Comparison of ENCODE assay signal across 8 cellular contexts in genomic region chr19:3818479-3818878, GRCh38. TPM values are rescaled to one million over a fixed set of nuclear protein-coding genes. Genes with fewer than 3 reads are reported as not detected.
DNase-seq lines count a peak whose midpoint lies in the region; ATAC-seq and TF ChIP-seq lines count a peak whose summit lies in the region.

No MANE protein-coding gene starts in this region.

- no peak overlapping the region for H3K56ac ChIP-seq in IMR-90 (ENCODE audit: extremely low read depth, insufficient read depth, low read length)

- WGBS in IMR-90 (ENCODE audit: extremely low coverage in 2 of 2, insufficient read length in 1 of 2), 2 experiments, result 37% methylated on average over 8 of the region's 12 CpGs; no CpG with 5 or more reads in 1 of the 2 experiments

- H4K5ac ChIP-seq in IMR-90 (ENCODE audit: low read depth, low read length), result no peak overlapping the region

- DNase-seq in CD14-positive monocyte (ENCODE audit: low spot score) (peak; percentile 69), IMR-90 (peak; percentile 31), astrocyte of the hippocampus (ENCODE audit: low read depth, low spot score) (peak; percentile 41), osteoblast (ENCODE audit: insufficient read length, low spot score, missing footprints) (peak; percentile 98), T-helper 17 cell (no peak), NCI-H2029 treated with DMSO at 0.1 percent for 48 hours (lab: John Stamatoyannopoulos, UW) (no peak)
- no peak for DNase-seq in natural killer cell treated with Interleukin-12 subunit alpha and Interleukin-12 subunit beta and Interleukin-15 and Interleukin-18, amount 100 ng/mL, for 72 hours (ENCODE audit: low spot score)

- H4K8ac ChIP-seq in IMR-90 (ENCODE audit: low read depth in 2 of 2, low read length in 2 of 2), result no peak overlapping the region

- H3K36me3 Mint-ChIP-seq in CD14-positive monocyte (no peaks in the 10 kb centered on the region), T-helper 17 cell (ENCODE audit: low read depth) (no peaks in the 10 kb centered on the region)
- H3K36me3 Mint-ChIP-seq in natural killer cell treated with Interleukin-12 subunit alpha and Interleukin-12 subunit beta and Interleukin-15 and Interleukin-18, amount 100 ng/mL, for 72 hours, result no peaks in the 10 kb centered on the region

- H3K9me1 ChIP-seq in IMR-90 (ENCODE audit: insufficient read depth, low read length), result 0 out of 2 replicates have a peak, but pooled peaks cover 2% of the 10 kb centered on the region

- no peaks in the 10 kb centered on the region for H3K79me1 ChIP-seq in IMR-90 (ENCODE audit: low read depth in 1 of 2, low read length in 2 of 2)

- no peaks in the 10 kb centered on the region for H4K20me1 ChIP-seq in IMR-90 (ENCODE audit: insufficient read depth, low read length)
- no peaks in the 10 kb centered on the region for H4K20me1 ChIP-seq in osteoblast (ENCODE audit: insufficient read depth, low read length)

- no peak overlapping the region for H3K14ac ChIP-seq in IMR-90 (replicated peaks; ENCODE audit: low read depth, low read length)

- no peak overlapping the region for H2AK9ac ChIP-seq in IMR-90 (replicated peaks; ENCODE audit: low read depth, low read length, poor library complexity)

- H3K18ac ChIP-seq in IMR-90 (ENCODE audit: low read depth, low read length), result no peak overlapping the region

- no peak overlapping the region for H3K27ac ChIP-seq in IMR-90 (ENCODE audit: insufficient read depth, low read length)
- no peak overlapping the region for H3K27ac ChIP-seq in osteoblast (ENCODE audit: low read depth, low read length)

- H3K36me3 ChIP-seq in IMR-90 (ENCODE audit: control insufficient read depth, insufficient read depth, low read length), result no peaks in the 10 kb centered on the region
- H3K36me3 ChIP-seq in osteoblast (ENCODE audit: insufficient read depth, low read length), result no peaks in the 10 kb centered on the region

- H3K4me3 ChIP-seq in IMR-90 (ENCODE audit: insufficient read depth, low read depth, low read length), result no peak overlapping the region
- no peak overlapping the region for H3K4me3 ChIP-seq in osteoblast (ENCODE audit: insufficient read depth, low read length)

- POLR2A ChIA-PET in IMR-90 (lab: Charles Lee; ENCODE audit: unreplicated experiment), result no interaction called here

- no peak overlapping the region for H3K4ac ChIP-seq in IMR-90 (ENCODE audit: low read depth, low read length)

- dilution Hi-C loops in IMR-90 (cut with HindIII; ENCODE audit: low sequenced_read_pairs, unreplicated experiment), result no loop called here

- H3K9ac ChIP-seq in IMR-90 (ENCODE audit: low read depth, low read length), result no peak overlapping the region

- no peak overlapping the region for H2BK20ac ChIP-seq in IMR-90 (ENCODE audit: low read depth, low read length)

- no TSS peak for BruUV-seq in IMR-90 (replicated peaks; lab: Mats Ljungman, UMichigan)

- H3K4me3 Mint-ChIP-seq in CD14-positive monocyte (peak overlapping the region in 1 of 2 donors; percentile 21), T-helper 17 cell (no peak overlapping the region)
- no peak overlapping the region for H3K4me3 Mint-ChIP-seq in natural killer cell treated with Interleukin-12 subunit alpha and Interleukin-12 subunit beta and Interleukin-15 and Interleukin-18, amount 100 ng/mL, for 72 hours

- no peak overlapping the region for H2BK5ac ChIP-seq in IMR-90 (ENCODE audit: low read depth, low read length, poor library complexity, severe bottlenecking)

- H3K79me2 ChIP-seq in osteoblast (ENCODE audit: insufficient read depth, low read length), result no peaks in the 10 kb centered on the region

- peaks cover 0 to 4% (median 0%) of the 10 kb centered on the region in 7 donors for H3K9me3 Mint-ChIP-seq in CD14-positive monocyte
- no peaks in the 10 kb centered on the region for H3K9me3 Mint-ChIP-seq in natural killer cell treated with Interleukin-12 subunit alpha and Interleukin-12 subunit beta and Interleukin-15 and Interleukin-18, amount 100 ng/mL, for 72 hours

- no peak overlapping the region for H2AK5ac ChIP-seq in IMR-90 (ENCODE audit: low read depth, low read length)

- no peaks in the 10 kb centered on the region for H3K9me3 ChIP-seq in IMR-90 (ENCODE audit: control insufficient read depth, insufficient read depth, low read length)
- H3K9me3 ChIP-seq in osteoblast (ENCODE audit: low read depth, low read length), result no peaks in the 10 kb centered on the region
- H3K9me3 ChIP-seq in T-helper 17 cell (ENCODE audit: control insufficient read depth, low read length, poor library complexity, severe bottlenecking), result no peaks in the 10 kb centered on the region

- H3K27me3 Mint-ChIP-seq in CD14-positive monocyte (ENCODE audit: low read depth in 3 of 3) (peaks cover 9 to 16% (median 13%) of the 10 kb centered on the region in 3 donors), T-helper 17 cell (no peaks in the 10 kb centered on the region)
- H3K27me3 Mint-ChIP-seq in natural killer cell treated with Interleukin-12 subunit alpha and Interleukin-12 subunit beta and Interleukin-15 and Interleukin-18, amount 100 ng/mL, for 72 hours, result no peaks in the 10 kb centered on the region

- intact Hi-C loops in CD14-positive monocyte (cut with micrococcal nuclease) (no loop called here), IMR-90 (cut with micrococcal nuclease) (no loop called here)

- peak overlapping the region in 1 of 7 donors; percentile 82 for H3K27ac Mint-ChIP-seq in CD14-positive monocyte
- H3K27ac Mint-ChIP-seq in T-helper 17 cell, result no peak overlapping the region
- H3K27ac Mint-ChIP-seq in natural killer cell treated with Interleukin-12 subunit alpha and Interleukin-12 subunit beta and Interleukin-15 and Interleukin-18, amount 100 ng/mL, for 72 hours, result no peak overlapping the region

- no peak for TF ChIP-seq POLR2A in IMR-90 (IDR thresholded peaks at IDR 0.05; ENCODE audit: low read depth, low read length)

- H3K4me2 ChIP-seq in IMR-90 (ENCODE audit: low read depth, low read length) (peak overlapping the region; percentile 28; the same call in 1 of the 2 replicates), osteoblast (ENCODE audit: insufficient read depth, low read length) (peak overlapping the region; percentile 54)

- H4K91ac ChIP-seq in IMR-90 (ENCODE audit: insufficient read depth, low read depth, low read length), result no peak overlapping the region

- H2AFZ ChIP-seq in IMR-90 (replicated peaks; ENCODE audit: low read length, poor library complexity), result peak overlapping the region; percentile 11
- peak overlapping the region; percentile 42 for H2AFZ ChIP-seq in osteoblast (ENCODE audit: low read length)

- TF ChIP-seq CTCF in CD14-positive monocyte (IDR thresholded peaks at IDR 0.05) (no peak), IMR-90 (conservative IDR thresholded peaks at IDR 0.05; ENCODE audit: low read depth, low read length) (no peak), osteoblast (IDR thresholded peaks at IDR 0.05; ENCODE audit: extremely low read depth, low read depth, low read length) (no peak)

- ATAC-seq in IMR-90 (ENCODE audit: low read depth) (peak; percentile 21; the same call in 1 of the 2 replicates), T-helper 17 cell (no peak), HG02852 (IDR thresholded peaks at IDR 0.05; ENCODE audit: unreplicated experiment) (no peak)
- ATAC-seq in natural killer cell treated with Interleukin-12 subunit alpha and Interleukin-12 subunit beta and Interleukin-15 and Interleukin-18, amount 100 ng/mL, for 72 hours, result no peak

- CTCF ChIA-PET in IMR-90 (lab: Yijun Ruan, JAX), result no interaction called here

- H3K4me1 Mint-ChIP-seq in CD14-positive monocyte (peaks cover 14% of the 10 kb centered on the region), T-helper 17 cell (peaks cover 22% of the 10 kb centered on the region)
- peaks cover 17 to 34% of the 10 kb centered on the region in 2 donors for H3K4me1 Mint-ChIP-seq in natural killer cell treated with Interleukin-12 subunit alpha and Interleukin-12 subunit beta and Interleukin-15 and Interleukin-18, amount 100 ng/mL, for 72 hours (ENCODE audit: low read depth in 2 of 2)

- no peak overlapping the region for H2BK15ac ChIP-seq in IMR-90 (ENCODE audit: low read depth, low read length)

- H3K4me1 ChIP-seq in IMR-90 (ENCODE audit: control insufficient read depth, insufficient read depth, low read length) (no peaks in the 10 kb centered on the region), osteoblast (ENCODE audit: insufficient read depth, low read length) (no peaks in the 10 kb centered on the region)

- no peak overlapping the region for H3K23ac ChIP-seq in IMR-90 (ENCODE audit: low read depth, low read length)

- H3K27me3 ChIP-seq in IMR-90 (ENCODE audit: control insufficient read depth, insufficient read depth, low read length), result peaks cover 9% of the 10 kb centered on the region
- H3K27me3 ChIP-seq in osteoblast (ENCODE audit: insufficient read depth, low read length), result peaks cover 6% of the 10 kb centered on the region

- no peak for TF ChIP-seq RAD21 in IMR-90 (IDR thresholded peaks at IDR 0.05; ENCODE audit: low read length)

- in situ Hi-C loops in IMR-90 (cut with MboI; ENCODE audit: low sequenced_read_pairs), result no loop called here

- H2BK120ac ChIP-seq in IMR-90 (ENCODE audit: low read depth, low read length), result no peak overlapping the region

RNA-seq across cellular contexts. Expression of gene MATK, which starts 32.3 kb away (rescaled TPM):
- polyA plus RNA-seq in CD14-positive monocyte (under 1 TPM; 0.20 to 0.44 TPM), IMR-90 (2012; rRNA removed) (not detected in 2 replicates)
- total RNA-seq in IMR-90 (2012; rRNA removed) (not detected in 2 replicates), osteoblast (not detected in 2 replicates), T-helper 17 cell (10 to 100 TPM; 10.0 to 13.3 TPM)
- polyA plus RNA-seq in IMR-90 (2012; cell fraction: cytosol; rRNA removed), result not detected in 2 replicates
- not detected in 2 replicates for polyA plus RNA-seq in IMR-90 (2012; cell fraction: nucleus; rRNA removed; ENCODE audit: low replicate concordance)
- 10 to 100 TPM; 58.5 to 61.9 TPM for total RNA-seq in natural killer cell treated with Interleukin-12 subunit alpha and Interleukin-12 subunit beta and Interleukin-15 and Interleukin-18, amount 100 ng/mL, for 72 hours

RNA-seq across cellular contexts. Expression of gene RAX2, which starts 46.5 kb away (rescaled TPM):
- polyA plus RNA-seq in CD14-positive monocyte (not detected), IMR-90 (2012; rRNA removed) (not detected in 2 replicates)
- total RNA-seq in IMR-90 (2012; rRNA removed) (not detected in 2 replicates), osteoblast (not detected in 2 replicates), T-helper 17 cell (not detected)
- not detected in 2 replicates for polyA plus RNA-seq in IMR-90 (2012; cell fraction: cytosol; rRNA removed)
- not detected in 2 replicates for polyA plus RNA-seq in IMR-90 (2012; cell fraction: nucleus; rRNA removed; ENCODE audit: low replicate concordance)
- under 1 TPM in 1 of 2 donors, not detected in 1; 0.21 TPM for total RNA-seq in natural killer cell treated with Interleukin-12 subunit alpha and Interleukin-12 subunit beta and Interleukin-15 and Interleukin-18, amount 100 ng/mL, for 72 hours

RNA-seq across cellular contexts. Expression of gene ZFR2, which starts 50.4 kb away (rescaled TPM):
- not detected for polyA plus RNA-seq in CD14-positive monocyte
- total RNA-seq in IMR-90 (2012; rRNA removed), result 0.28 TPM in 1 of 2 replicates, not detected in the other
- polyA plus RNA-seq in IMR-90 (2012; rRNA removed), result 0.10 and 0.19 TPM in 2 replicates
- 0.20 and 0.24 TPM in 2 replicates for polyA plus RNA-seq in IMR-90 (2012; cell fraction: cytosol; rRNA removed)
- 0.23 TPM in 1 of 2 replicates, not detected in the other for polyA plus RNA-seq in IMR-90 (2012; cell fraction: nucleus; rRNA removed; ENCODE audit: low replicate concordance)
- total RNA-seq in osteoblast, result not detected in 2 replicates
- total RNA-seq in T-helper 17 cell, result 1 to 10 TPM; 1.2 to 1.3 TPM
- total RNA-seq in natural killer cell treated with Interleukin-12 subunit alpha and Interleukin-12 subunit beta and Interleukin-15 and Interleukin-18, amount 100 ng/mL, for 72 hours, result 1 to 10 TPM in 1 of 2 donors, under 1 TPM in 1; 0.67 to 1.4 TPM

RNA-seq across cellular contexts. Expression of gene MRPL54, which starts 56.0 kb away (rescaled TPM):
- polyA plus RNA-seq in CD14-positive monocyte, result 100 to 1,000 TPM; 115 to 133 TPM
- 55.9 and 68.6 TPM in 2 replicates for total RNA-seq in IMR-90 (2012; rRNA removed)
- polyA plus RNA-seq in IMR-90 (2012; rRNA removed), result 75.7 and 96.5 TPM in 2 replicates
- 126 and 298 TPM in 2 replicates for polyA plus RNA-seq in IMR-90 (2012; cell fraction: cytosol; rRNA removed)
- polyA plus RNA-seq in IMR-90 (2012; cell fraction: nucleus; rRNA removed; ENCODE audit: low replicate concordance), result 25.4 and 32.2 TPM in 2 replicates
- 41.6 and 44.8 TPM in 2 replicates for total RNA-seq in osteoblast
- total RNA-seq in T-helper 17 cell, result 10 to 100 TPM; 63.9 to 86.2 TPM
- 10 to 100 TPM; 58.5 to 75.1 TPM for total RNA-seq in natural killer cell treated with Interleukin-12 subunit alpha and Interleukin-12 subunit beta and Interleukin-15 and Interleukin-18, amount 100 ng/mL, for 72 hours

RNA-seq across cellular contexts. Expression of gene APBA3, which starts 57.0 kb away (rescaled TPM):
- polyA plus RNA-seq in CD14-positive monocyte (10 to 100 TPM; 14.5 to 16.1 TPM), IMR-90 (2012; rRNA removed) (18.4 and 21.0 TPM in 2 replicates)
- total RNA-seq in IMR-90 (2012; rRNA removed) (8.6 and 9.5 TPM in 2 replicates), osteoblast (22.4 and 24.2 TPM in 2 replicates), T-helper 17 cell (10 to 100 TPM; 71.9 to 75.1 TPM)
- polyA plus RNA-seq in IMR-90 (2012; cell fraction: cytosol; rRNA removed), result 10.4 and 19.6 TPM in 2 replicates
- polyA plus RNA-seq in IMR-90 (2012; cell fraction: nucleus; rRNA removed; ENCODE audit: low replicate concordance), result 54.4 and 140 TPM in 2 replicates
- total RNA-seq in natural killer cell treated with Interleukin-12 subunit alpha and Interleukin-12 subunit beta and Interleukin-15 and Interleukin-18, amount 100 ng/mL, for 72 hours, result 10 to 100 TPM; 40.6 to 55.4 TPM

Comparison
In these comparisons a context has a peak if more than half of its experiments do, and no peak if none do; other contexts are left out.
1. DNase-seq: peak in CD14-positive monocyte (single experiment), IMR-90 (single experiment), astrocyte of the hippocampus (single experiment) and osteoblast (single experiment); none in T-helper 17 cell (0 of 3), NCI-H2029 treated with DMSO at 0.1 percent for 48 hours (single experiment) and natural killer cell treated with Interleukin-12 subunit alpha and Interleukin-12 subunit beta and Interleukin-15 and Interleukin-18, amount 100 ng/mL, for 72 hours (single experiment).
2. RNA of gene MATK, which starts 32.3 kb away (total RNA-seq): 58.5 to 61.9 TPM in natural killer cell treated with Interleukin-12 subunit alpha and Interleukin-12 subunit beta and Interleukin-15 and Interleukin-18, amount 100 ng/mL, for 72 hours and 10.0 to 13.3 TPM in T-helper 17 cell; not detected in IMR-90 and not detected in osteoblast; every median in the first group is over 10 times any median in the second.